ENCODE assay signal across 1 cellular context in genomic region chr1:174008979-174009378, GRCh38.
TF ChIP-seq lines count a peak whose summit lies in the region.

No MANE protein-coding gene starts in this region.

TF ChIP-seq in GM23338, 12 proteins besides CTCF, POLR2A, EP300 and RAD21 (continued from another document):
- TF ChIP-seq ZNF462 (CRISPR knock-in tag; IDR thresholded peaks at IDR 0.05) (no peak), STAT1 (IDR thresholded peaks at IDR 0.05; ENCODE audit: unreplicated experiment) (no peak), POLR2AphosphoS5 (IDR thresholded peaks at IDR 0.05; ENCODE audit: low read depth) (no peak), NANOG (IDR thresholded peaks at IDR 0.05; ENCODE audit: borderline replicate concordance) (no peak), ZNF331 (CRISPR knock-in tag; IDR thresholded peaks at IDR 0.05; ENCODE audit: low read depth) (no peak), EZH2 (IDR thresholded peaks at IDR 0.05; ENCODE audit: low read depth, unreplicated experiment) (no peak)
